Comparison of ENCODE assay signal across 10 cellular contexts in the genomic region with DNA sequence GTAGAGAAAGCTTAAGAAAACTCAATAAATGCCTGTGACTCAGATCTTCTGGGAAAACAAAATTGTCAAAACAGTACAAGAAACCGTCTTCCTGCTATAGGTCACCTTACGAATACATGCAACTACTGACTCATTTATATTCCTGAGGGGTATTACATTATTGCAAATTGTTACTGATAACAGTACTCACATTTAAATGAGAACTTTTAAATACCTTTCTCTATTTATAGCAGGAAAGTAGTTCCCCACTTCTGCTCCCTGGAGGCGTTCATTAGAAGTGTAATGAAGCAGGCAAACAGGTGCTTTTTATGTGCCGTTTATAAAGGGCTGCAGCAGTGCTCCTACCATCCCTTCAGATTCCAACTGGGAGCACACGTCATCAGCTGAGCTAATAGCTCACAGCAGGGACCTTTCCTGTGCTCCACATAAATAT.
DNase-seq lines count a peak whose midpoint lies in the region; ATAC-seq and TF ChIP-seq lines count a peak whose summit lies in the region.
"Had no signal": no experiment of that assay in that cellular context is flagged by ENCODE, and none has a peak within 500 bp of the region (broad histone marks: within the 10 kb centered on the region; RNA-seq: fewer than 3 reads in every experiment).

No MANE protein-coding gene starts in this region.

- peaks cover 5% of the 10 kb centered on the region for H3K9me3 ChIP-seq in A673 (ENCODE audit: low read depth, low read length, poor library complexity, severe bottlenecking)

- ATAC-seq in GM21360 (IDR thresholded peaks at IDR 0.05; ENCODE audit: unreplicated experiment) (peak; percentile 89), HG03520 (IDR thresholded peaks at IDR 0.05; ENCODE audit: unreplicated experiment) (peak; percentile 73), GM21737 (IDR thresholded peaks at IDR 0.05; ENCODE audit: unreplicated experiment) (no peak)
- ATAC-seq: Panc1 had no signal

- peak; percentile 64 for DNase-seq in A673 (ENCODE audit: low spot score)
- peak; percentile 17 for DNase-seq in T1000 (lab: John Stamatoyannopoulos, UW)
- no peak for DNase-seq in amygdala (lab: John Stamatoyannopoulos, UW)
- DNase-seq in Calu3: no peak
- DNase-seq in NCI-H2029 treated with DMSO at 0.1 percent for 48 hours (lab: John Stamatoyannopoulos, UW): no peak

- peaks cover 31% of the 10 kb centered on the region for H3K4me1 Mint-ChIP-seq in Calu3 (ENCODE audit: low read depth, unreplicated experiment)
- H3K4me1 Mint-ChIP-seq: CD14-positive monocyte had no signal

- no peaks in the 10 kb centered on the region for H3K27me3 Mint-ChIP-seq in Calu3 (ENCODE audit: unreplicated experiment)

- H3K27me3 ChIP-seq in A673 (replicated peaks; ENCODE audit: insufficient read depth, low read depth, low read length, poor library complexity): no peaks in the 10 kb centered on the region

- H3K27ac Mint-ChIP-seq in Calu3 (ENCODE audit: unreplicated experiment): no peak overlapping the region
- H3K27ac Mint-ChIP-seq: CD14-positive monocyte had no signal

- intact Hi-C loops in A673 (cut with micrococcal nuclease; ENCODE audit: unreplicated experiment): no loop called here
- intact Hi-C loops in Calu3 (cut with micrococcal nuclease; ENCODE audit: unreplicated experiment): no loop called here

- H3K36me3 Mint-ChIP-seq in Calu3 (ENCODE audit: insufficient read depth, unreplicated experiment): no peaks in the 10 kb centered on the region
- H3K36me3 Mint-ChIP-seq: CD14-positive monocyte had no signal

- no peak overlapping the region for H3K4me3 Mint-ChIP-seq in Calu3 (ENCODE audit: low read depth, unreplicated experiment)
- H3K4me3 Mint-ChIP-seq: CD14-positive monocyte had no signal

- no TSS peak for BruUV-seq in A673 (replicated peaks; lab: Mats Ljungman, UMichigan)
- BruUV-seq in Calu3 (replicated peaks; lab: Mats Ljungman, UMichigan): no TSS peak

- CTCF ChIA-PET in A673 (lab: Charles Lee) (no interaction called here), Calu3 (lab: Charles Lee) (no interaction called here)

- H3K4me3 ChIP-seq in A673 (ENCODE audit: low read depth, low read length, poor library complexity, severe bottlenecking): no peak overlapping the region

- peaks cover 6% of the 10 kb centered on the region for H3K9me3 Mint-ChIP-seq in Calu3 (ENCODE audit: low read depth, unreplicated experiment)

- POLR2A ChIA-PET in A673 (lab: Charles Lee; ENCODE audit: low non-redundant PET): interaction anchor here (0.7 kb wide), 1 partner anchor 21 kb away, joined by 3 read pairs; no protein-coding TSS in a partner anchor

- H3K36me3 ChIP-seq in A673 (ENCODE audit: insufficient read depth, low read length, poor library complexity, severe bottlenecking): no peaks in the 10 kb centered on the region

- no peak for TF ChIP-seq CTCF in A673 (conservative IDR thresholded peaks at IDR 0.05; ENCODE audit: low read depth, low read length)
- TF ChIP-seq CTCF in Calu3 (IDR thresholded peaks at IDR 0.05; ENCODE audit: unreplicated experiment): no peak

- H3K27ac ChIP-seq in A673 (ENCODE audit: low read depth, low read length, poor library complexity, severe bottlenecking): no peak overlapping the region

- peaks cover 7% of the 10 kb centered on the region for H3K4me1 ChIP-seq in A673 (ENCODE audit: insufficient read depth, low read length, poor library complexity, severe bottlenecking)

Comparison
In these comparisons a context has a peak if more than half of its experiments do, and no peak if none do; other contexts are left out.
1. DNase-seq: peak in A673 (single experiment) and T1000 (single experiment); none in amygdala (0 of 56), Calu3 (single experiment) and NCI-H2029 treated with DMSO at 0.1 percent for 48 hours (single experiment).